In the genomic region with DNA sequence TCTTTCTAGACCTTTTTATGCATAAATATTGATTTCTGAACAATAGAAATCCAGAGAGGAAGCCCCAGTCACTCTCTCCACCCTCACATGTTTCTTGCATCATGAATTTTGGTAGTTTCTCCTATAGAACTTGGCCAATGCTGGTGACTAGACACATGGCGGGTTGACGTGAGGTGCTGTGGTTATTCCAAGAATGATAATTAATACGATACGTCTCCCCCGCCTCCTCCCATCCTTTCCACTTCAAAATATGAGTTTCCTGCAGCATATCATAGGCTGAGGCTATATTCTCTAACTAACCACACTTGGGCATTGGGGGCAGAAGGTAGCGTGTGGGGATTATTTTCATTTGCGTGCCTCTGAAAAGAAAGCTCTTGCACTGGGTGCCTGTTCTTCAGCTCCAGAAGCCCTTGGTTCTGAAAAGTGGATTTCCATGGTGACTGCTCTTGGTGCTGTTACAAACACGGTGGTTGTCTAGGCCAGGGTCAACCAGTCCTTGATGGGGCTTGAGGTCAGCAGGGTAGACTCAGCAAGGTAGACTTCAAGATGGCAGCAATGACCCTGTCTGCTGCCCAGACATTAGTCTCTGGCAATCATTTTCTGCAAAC, we compare ENCODE assay signal across 1 cellular context.
A peak's percentile ranks its signal among the peaks of the same experiment; 100 is the strongest.
TF ChIP-seq lines count a peak whose summit lies in the region.

No MANE protein-coding gene starts in this region.

TF ChIP-seq in K562, 482 proteins besides CTCF, POLR2A, EP300 and RAD21 (continued from another document and continues in another):
- TF ChIP-seq, protein P1, sequence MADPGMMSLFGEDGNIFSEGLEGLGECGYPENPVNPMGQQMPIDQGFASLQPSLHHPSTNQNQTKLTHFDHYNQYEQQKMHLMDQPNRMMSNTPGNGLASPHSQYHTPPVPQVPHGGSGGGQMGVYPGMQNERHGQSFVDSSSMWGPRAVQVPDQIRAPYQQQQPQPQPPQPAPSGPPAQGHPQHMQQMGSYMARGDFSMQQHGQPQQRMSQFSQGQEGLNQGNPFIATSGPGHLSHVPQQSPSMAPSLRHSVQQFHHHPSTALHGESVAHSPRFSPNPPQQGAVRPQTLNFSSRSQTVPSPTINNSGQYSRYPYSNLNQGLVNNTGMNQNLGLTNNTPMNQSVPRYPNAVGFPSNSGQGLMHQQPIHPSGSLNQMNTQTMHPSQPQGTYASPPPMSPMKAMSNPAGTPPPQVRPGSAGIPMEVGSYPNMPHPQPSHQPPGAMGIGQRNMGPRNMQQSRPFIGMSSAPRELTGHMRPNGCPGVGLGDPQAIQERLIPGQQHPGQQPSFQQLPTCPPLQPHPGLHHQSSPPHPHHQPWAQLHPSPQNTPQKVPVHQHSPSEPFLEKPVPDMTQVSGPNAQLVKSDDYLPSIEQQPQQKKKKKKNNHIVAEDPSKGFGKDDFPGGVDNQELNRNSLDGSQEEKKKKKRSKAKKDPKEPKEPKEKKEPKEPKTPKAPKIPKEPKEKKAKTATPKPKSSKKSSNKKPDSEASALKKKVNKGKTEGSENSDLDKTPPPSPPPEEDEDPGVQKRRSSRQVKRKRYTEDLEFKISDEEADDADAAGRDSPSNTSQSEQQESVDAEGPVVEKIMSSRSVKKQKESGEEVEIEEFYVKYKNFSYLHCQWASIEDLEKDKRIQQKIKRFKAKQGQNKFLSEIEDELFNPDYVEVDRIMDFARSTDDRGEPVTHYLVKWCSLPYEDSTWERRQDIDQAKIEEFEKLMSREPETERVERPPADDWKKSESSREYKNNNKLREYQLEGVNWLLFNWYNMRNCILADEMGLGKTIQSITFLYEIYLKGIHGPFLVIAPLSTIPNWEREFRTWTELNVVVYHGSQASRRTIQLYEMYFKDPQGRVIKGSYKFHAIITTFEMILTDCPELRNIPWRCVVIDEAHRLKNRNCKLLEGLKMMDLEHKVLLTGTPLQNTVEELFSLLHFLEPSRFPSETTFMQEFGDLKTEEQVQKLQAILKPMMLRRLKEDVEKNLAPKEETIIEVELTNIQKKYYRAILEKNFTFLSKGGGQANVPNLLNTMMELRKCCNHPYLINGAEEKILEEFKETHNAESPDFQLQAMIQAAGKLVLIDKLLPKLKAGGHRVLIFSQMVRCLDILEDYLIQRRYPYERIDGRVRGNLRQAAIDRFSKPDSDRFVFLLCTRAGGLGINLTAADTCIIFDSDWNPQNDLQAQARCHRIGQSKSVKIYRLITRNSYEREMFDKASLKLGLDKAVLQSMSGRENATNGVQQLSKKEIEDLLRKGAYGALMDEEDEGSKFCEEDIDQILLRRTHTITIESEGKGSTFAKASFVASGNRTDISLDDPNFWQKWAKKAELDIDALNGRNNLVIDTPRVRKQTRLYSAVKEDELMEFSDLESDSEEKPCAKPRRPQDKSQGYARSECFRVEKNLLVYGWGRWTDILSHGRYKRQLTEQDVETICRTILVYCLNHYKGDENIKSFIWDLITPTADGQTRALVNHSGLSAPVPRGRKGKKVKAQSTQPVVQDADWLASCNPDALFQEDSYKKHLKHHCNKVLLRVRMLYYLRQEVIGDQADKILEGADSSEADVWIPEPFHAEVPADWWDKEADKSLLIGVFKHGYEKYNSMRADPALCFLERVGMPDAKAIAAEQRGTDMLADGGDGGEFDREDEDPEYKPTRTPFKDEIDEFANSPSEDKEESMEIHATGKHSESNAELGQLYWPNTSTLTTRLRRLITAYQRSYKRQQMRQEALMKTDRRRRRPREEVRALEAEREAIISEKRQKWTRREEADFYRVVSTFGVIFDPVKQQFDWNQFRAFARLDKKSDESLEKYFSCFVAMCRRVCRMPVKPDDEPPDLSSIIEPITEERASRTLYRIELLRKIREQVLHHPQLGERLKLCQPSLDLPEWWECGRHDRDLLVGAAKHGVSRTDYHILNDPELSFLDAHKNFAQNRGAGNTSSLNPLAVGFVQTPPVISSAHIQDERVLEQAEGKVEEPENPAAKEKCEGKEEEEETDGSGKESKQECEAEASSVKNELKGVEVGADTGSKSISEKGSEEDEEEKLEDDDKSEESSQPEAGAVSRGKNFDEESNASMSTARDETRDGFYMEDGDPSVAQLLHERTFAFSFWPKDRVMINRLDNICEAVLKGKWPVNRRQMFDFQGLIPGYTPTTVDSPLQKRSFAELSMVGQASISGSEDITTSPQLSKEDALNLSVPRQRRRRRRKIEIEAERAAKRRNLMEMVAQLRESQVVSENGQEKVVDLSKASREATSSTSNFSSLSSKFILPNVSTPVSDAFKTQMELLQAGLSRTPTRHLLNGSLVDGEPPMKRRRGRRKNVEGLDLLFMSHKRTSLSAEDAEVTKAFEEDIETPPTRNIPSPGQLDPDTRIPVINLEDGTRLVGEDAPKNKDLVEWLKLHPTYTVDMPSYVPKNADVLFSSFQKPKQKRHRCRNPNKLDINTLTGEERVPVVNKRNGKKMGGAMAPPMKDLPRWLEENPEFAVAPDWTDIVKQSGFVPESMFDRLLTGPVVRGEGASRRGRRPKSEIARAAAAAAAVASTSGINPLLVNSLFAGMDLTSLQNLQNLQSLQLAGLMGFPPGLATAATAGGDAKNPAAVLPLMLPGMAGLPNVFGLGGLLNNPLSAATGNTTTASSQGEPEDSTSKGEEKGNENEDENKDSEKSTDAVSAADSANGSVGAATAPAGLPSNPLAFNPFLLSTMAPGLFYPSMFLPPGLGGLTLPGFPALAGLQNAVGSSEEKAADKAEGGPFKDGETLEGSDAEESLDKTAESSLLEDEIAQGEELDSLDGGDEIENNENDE (IDR thresholded peaks at IDR 0.05; ENCODE audit: low read depth, low read length): no peak
- TF ChIP-seq KDM2B (CRISPR knock-in tag; IDR thresholded peaks at IDR 0.05): no peak
- no peak for TF ChIP-seq SIX5 (IDR thresholded peaks at IDR 0.05; ENCODE audit: borderline replicate concordance in 1 of 2, insufficient read depth in 1 of 2, low read depth in 1 of 2, low read length in 2 of 2)
- TF ChIP-seq CEBPG (CRISPR knock-in tag; IDR thresholded peaks at IDR 0.05): peak; percentile 38; the same call in 1 of the 2 replicates
- peak; percentile 76 to 85 for TF ChIP-seq CEBPG (tag; conservative IDR thresholded peaks at IDR 0.05 in 1 of 2, IDR thresholded peaks at IDR 0.05 in 1 of 2)
- TF ChIP-seq SAP30 (IDR thresholded peaks at IDR 0.05; ENCODE audit: borderline replicate concordance, insufficient read depth, low read depth, low read length, poor library complexity, severe bottlenecking): no peak
- TF ChIP-seq, protein P2, sequence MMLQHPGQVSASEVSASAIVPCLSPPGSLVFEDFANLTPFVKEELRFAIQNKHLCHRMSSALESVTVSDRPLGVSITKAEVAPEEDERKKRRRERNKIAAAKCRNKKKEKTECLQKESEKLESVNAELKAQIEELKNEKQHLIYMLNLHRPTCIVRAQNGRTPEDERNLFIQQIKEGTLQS (IDR thresholded peaks at IDR 0.05): peak; percentile 52; the same call in 1 of the 2 replicates
- TF ChIP-seq, protein P2 (CRISPR knock-in tag; conservative IDR thresholded peaks at IDR 0.05): no peak
- no peak for TF ChIP-seq ZNF239 (CRISPR knock-in tag; IDR thresholded peaks at IDR 0.05)
- TF ChIP-seq ZNF445 (CRISPR knock-in tag; IDR thresholded peaks at IDR 0.05; ENCODE audit: low read depth): no peak
- TF ChIP-seq, protein P3, sequence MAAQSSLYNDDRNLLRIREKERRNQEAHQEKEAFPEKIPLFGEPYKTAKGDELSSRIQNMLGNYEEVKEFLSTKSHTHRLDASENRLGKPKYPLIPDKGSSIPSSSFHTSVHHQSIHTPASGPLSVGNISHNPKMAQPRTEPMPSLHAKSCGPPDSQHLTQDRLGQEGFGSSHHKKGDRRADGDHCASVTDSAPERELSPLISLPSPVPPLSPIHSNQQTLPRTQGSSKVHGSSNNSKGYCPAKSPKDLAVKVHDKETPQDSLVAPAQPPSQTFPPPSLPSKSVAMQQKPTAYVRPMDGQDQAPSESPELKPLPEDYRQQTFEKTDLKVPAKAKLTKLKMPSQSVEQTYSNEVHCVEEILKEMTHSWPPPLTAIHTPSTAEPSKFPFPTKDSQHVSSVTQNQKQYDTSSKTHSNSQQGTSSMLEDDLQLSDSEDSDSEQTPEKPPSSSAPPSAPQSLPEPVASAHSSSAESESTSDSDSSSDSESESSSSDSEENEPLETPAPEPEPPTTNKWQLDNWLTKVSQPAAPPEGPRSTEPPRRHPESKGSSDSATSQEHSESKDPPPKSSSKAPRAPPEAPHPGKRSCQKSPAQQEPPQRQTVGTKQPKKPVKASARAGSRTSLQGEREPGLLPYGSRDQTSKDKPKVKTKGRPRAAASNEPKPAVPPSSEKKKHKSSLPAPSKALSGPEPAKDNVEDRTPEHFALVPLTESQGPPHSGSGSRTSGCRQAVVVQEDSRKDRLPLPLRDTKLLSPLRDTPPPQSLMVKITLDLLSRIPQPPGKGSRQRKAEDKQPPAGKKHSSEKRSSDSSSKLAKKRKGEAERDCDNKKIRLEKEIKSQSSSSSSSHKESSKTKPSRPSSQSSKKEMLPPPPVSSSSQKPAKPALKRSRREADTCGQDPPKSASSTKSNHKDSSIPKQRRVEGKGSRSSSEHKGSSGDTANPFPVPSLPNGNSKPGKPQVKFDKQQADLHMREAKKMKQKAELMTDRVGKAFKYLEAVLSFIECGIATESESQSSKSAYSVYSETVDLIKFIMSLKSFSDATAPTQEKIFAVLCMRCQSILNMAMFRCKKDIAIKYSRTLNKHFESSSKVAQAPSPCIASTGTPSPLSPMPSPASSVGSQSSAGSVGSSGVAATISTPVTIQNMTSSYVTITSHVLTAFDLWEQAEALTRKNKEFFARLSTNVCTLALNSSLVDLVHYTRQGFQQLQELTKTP (IDR thresholded peaks at IDR 0.05; ENCODE audit: low read depth in 1 of 2, partially characterized antibody in 2 of 2): no peak
- TF ChIP-seq GABPB1 (CRISPR knock-in tag; IDR thresholded peaks at IDR 0.05): no peak
- TF ChIP-seq HNRNPLL (IDR thresholded peaks at IDR 0.05; ENCODE audit: low read depth, low read length, poor library complexity, severe bottlenecking): no peak
- no peak for TF ChIP-seq NR4A1 (CRISPR knock-in tag; IDR thresholded peaks at IDR 0.05)
- no peak for TF ChIP-seq NR4A1 (tag; IDR thresholded peaks at IDR 0.05)
- TF ChIP-seq ZNF766 (CRISPR knock-in tag; conservative IDR thresholded peaks at IDR 0.05): 0 out of 2 replicates have a peak, but pooled peaks have one; percentile 42
- TF ChIP-seq ZNF12 (CRISPR knock-in tag; IDR thresholded peaks at IDR 0.05): no peak
- TF ChIP-seq CBFB (CRISPR knock-in tag; IDR thresholded peaks at IDR 0.05): no peak
- TF ChIP-seq, protein P4, sequence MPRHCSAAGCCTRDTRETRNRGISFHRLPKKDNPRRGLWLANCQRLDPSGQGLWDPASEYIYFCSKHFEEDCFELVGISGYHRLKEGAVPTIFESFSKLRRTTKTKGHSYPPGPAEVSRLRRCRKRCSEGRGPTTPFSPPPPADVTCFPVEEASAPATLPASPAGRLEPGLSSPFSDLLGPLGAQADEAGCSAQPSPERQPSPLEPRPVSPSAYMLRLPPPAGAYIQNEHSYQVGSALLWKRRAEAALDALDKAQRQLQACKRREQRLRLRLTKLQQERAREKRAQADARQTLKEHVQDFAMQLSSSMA (CRISPR knock-in tag; IDR thresholded peaks at IDR 0.05): no peak
- TF ChIP-seq, protein P5, sequence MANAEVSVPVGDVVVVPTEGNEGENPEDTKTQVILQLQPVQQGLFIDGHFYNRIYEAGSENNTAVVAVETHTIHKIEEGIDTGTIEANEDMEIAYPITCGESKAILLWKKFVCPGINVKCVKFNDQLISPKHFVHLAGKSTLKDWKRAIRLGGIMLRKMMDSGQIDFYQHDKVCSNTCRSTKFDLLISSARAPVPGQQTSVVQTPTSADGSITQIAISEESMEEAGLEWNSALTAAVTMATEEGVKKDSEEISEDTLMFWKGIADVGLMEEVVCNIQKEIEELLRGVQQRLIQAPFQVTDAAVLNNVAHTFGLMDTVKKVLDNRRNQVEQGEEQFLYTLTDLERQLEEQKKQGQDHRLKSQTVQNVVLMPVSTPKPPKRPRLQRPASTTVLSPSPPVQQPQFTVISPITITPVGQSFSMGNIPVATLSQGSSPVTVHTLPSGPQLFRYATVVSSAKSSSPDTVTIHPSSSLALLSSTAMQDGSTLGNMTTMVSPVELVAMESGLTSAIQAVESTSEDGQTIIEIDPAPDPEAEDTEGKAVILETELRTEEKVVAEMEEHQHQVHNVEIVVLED (CRISPR knock-in tag; IDR thresholded peaks at IDR 0.05): no peak
- TF ChIP-seq, protein P6, sequence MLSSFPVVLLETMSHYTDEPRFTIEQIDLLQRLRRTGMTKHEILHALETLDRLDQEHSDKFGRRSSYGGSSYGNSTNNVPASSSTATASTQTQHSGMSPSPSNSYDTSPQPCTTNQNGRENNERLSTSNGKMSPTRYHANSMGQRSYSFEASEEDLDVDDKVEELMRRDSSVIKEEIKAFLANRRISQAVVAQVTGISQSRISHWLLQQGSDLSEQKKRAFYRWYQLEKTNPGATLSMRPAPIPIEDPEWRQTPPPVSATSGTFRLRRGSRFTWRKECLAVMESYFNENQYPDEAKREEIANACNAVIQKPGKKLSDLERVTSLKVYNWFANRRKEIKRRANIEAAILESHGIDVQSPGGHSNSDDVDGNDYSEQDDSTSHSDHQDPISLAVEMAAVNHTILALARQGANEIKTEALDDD (IDR thresholded peaks at IDR 0.05): peak; percentile 47; the same call in 1 of the 2 replicates
- TF ChIP-seq STAG1 (CRISPR knock-in tag; IDR thresholded peaks at IDR 0.05; ENCODE audit: borderline replicate concordance): no peak
- no peak for TF ChIP-seq MAFF (IDR thresholded peaks at IDR 0.05; ENCODE audit: low read length)
- no peak for TF ChIP-seq KDM1A (IDR thresholded peaks at IDR 0.05)
- TF ChIP-seq, protein P7, sequence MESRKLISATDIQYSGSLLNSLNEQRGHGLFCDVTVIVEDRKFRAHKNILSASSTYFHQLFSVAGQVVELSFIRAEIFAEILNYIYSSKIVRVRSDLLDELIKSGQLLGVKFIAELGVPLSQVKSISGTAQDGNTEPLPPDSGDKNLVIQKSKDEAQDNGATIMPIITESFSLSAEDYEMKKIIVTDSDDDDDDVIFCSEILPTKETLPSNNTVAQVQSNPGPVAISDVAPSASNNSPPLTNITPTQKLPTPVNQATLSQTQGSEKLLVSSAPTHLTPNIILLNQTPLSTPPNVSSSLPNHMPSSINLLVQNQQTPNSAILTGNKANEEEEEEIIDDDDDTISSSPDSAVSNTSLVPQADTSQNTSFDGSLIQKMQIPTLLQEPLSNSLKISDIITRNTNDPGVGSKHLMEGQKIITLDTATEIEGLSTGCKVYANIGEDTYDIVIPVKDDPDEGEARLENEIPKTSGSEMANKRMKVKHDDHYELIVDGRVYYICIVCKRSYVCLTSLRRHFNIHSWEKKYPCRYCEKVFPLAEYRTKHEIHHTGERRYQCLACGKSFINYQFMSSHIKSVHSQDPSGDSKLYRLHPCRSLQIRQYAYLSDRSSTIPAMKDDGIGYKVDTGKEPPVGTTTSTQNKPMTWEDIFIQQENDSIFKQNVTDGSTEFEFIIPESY (CRISPR knock-in tag; IDR thresholded peaks at IDR 0.05): no peak
- no peak for TF ChIP-seq XRCC5 (IDR thresholded peaks at IDR 0.05; ENCODE audit: low read depth, low read length)
- no peak for TF ChIP-seq ZNF830 (CRISPR knock-in tag; IDR thresholded peaks at IDR 0.05)
- no peak for TF ChIP-seq ELF2 (CRISPR knock-in tag; IDR thresholded peaks at IDR 0.05)
- TF ChIP-seq, protein P8, sequence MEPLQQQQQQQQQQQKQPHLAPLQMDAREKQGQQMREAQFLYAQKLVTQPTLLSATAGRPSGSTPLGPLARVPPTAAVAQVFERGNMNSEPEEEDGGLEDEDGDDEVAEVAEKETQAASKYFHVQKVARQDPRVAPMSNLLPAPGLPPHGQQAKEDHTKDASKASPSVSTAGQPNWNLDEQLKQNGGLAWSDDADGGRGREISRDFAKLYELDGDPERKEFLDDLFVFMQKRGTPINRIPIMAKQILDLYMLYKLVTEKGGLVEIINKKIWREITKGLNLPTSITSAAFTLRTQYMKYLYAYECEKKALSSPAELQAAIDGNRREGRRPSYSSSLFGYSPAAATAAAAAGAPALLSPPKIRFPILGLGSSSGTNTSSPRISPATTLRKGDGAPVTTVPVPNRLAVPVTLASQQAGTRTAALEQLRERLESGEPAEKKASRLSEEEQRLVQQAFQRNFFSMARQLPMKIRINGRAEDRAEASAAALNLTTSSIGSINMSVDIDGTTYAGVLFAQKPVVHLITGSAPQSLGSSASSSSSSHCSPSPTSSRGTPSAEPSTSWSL (CRISPR knock-in tag; IDR thresholded peaks at IDR 0.05; ENCODE audit: borderline replicate concordance): no peak
